Comparison of ENCODE assay signal across 9 cellular contexts in the genomic region with DNA sequence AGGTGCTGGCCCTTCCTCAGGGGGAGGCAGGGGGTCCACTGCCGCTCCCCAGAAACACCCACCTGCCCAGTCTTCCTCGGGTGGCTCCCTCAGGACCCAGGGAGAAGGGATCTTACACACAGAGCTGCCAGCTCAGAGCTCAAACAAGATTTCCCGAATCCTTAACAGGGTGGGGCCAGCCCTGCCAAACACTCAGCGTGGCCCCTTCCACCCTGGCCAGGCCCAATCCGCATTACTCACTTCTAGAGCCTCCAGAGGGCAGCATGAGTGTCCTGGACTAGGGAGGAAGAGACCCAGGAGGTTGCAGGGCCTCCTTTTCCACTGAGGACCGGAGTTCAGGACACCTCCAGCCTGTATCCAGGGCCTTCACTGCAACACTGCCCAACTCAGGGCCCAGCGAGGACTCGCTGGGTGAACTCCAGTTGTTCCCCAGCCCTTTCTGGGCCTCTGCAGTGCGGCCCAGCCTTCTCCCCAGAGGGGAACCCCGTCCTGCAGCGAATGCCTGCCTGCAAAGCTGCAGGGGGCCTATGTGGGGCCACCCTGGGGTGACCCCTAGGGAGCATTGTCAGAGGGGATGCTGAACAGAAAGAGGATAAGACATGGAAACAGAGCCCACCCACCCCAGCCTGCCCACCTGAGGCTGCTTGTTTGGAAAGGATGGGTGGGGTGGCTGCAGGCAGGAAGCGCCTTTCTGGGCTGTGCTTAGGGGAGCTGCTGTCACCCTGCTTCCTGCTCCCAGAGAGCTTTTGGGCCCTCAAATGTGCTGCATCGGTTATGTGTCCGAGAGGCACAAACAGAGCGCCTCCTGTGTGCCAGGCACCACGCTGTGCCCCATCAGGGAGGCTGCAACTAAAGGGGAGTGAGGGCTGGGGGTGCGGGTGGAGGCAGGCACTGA. TPM values are rescaled to one million over a fixed set of nuclear protein-coding genes. Genes with fewer than 3 reads are reported as not detected.
A peak's percentile ranks its signal among the peaks of the same experiment; 100 is the strongest.
DNase-seq lines count a peak whose midpoint lies in the region; ATAC-seq, FAIRE-seq and TF ChIP-seq lines count a peak whose summit lies in the region.
"Had no signal": no experiment of that assay in that cellular context is flagged by ENCODE, and none has a peak within 500 bp of the region (broad histone marks: within the 10 kb centered on the region; RNA-seq: fewer than 3 reads in every experiment).

No MANE protein-coding gene starts in this region.

- WGBS in A549 (ENCODE audit: missing lambda C conversion rate), result 37% methylated on average over 8 of the region's 17 CpGs
- 54 to 64% methylated on average over 7 to 15 of the region's 17 CpGs for WGBS in tibial nerve, 2 donors

- TF ChIP-seq CTCF in A549 (IDR thresholded peaks at IDR 0.05) (peak; percentile 55), tibial nerve (IDR thresholded peaks at IDR 0.05) (no peak)

- H3K36me3 ChIP-seq in H7 (replicated peaks; ENCODE audit: control insufficient read depth, insufficient read depth, low read length), result no peaks in the 10 kb centered on the region
- H3K36me3 ChIP-seq in tibial nerve, result no peaks in the 10 kb centered on the region

- H3K27ac ChIP-seq in A549 (peak overlapping the region; percentile 62 to 90; a peak in 5 of 6 replicates), tibial nerve (no peak overlapping the region)

- H3K27me3 ChIP-seq in H7 (ENCODE audit: control insufficient read depth, insufficient read depth, low read length), result no peaks in the 10 kb centered on the region
- H3K27me3 ChIP-seq in tibial nerve, result no peaks in the 10 kb centered on the region

- H3K4me3 ChIP-seq in A549 (no peak overlapping the region), H7 (ENCODE audit: insufficient read depth, low read depth, low read length) (no peak overlapping the region), tibial nerve (no peak overlapping the region)
- H3K4me3 ChIP-seq: skin epidermis had no signal

- POLR2A ChIA-PET in A549 (lab: Yijun Ruan, JAX), result no interaction called here
- POLR2A ChIA-PET in activated CD8-positive, alpha-beta T cell treated with anti-CD3 and anti-CD28 coated beads, Interleukin-2, amount 10 ng/mL, durations not matched to agents 7 days and 5 days (lab: Charles Lee), result interaction anchor here (0.5 to 1.4 kb wide), 2 partner anchors 38 to 80 kb away, joined by 3 read pairs; no protein-coding TSS in a partner anchor

- H3K4me1 ChIP-seq in A549 (peaks cover 57% of the 10 kb centered on the region), tibial nerve (peaks cover 0 to 35% (median 9%) of the 10 kb centered on the region in 4 donors)

- ATAC-seq in A549 (peak; percentile 62 to 81), HG02938 (IDR thresholded peaks at IDR 0.05; ENCODE audit: unreplicated experiment) (no peak)
- ATAC-seq in activated CD8-positive, alpha-beta T cell treated with anti-CD3 and anti-CD28 coated beads, Interleukin-2, amount 10 ng/mL, durations not matched to agents 7 days and 5 days, result peak; percentile 63

- FAIRE-seq in A549 (lab: Jason Lieb, UNC), result no peak

- DNase-seq in A549 (ENCODE audit: low read depth in 1 of 2, low spot score in 1 of 2) (peak; percentile 62 to 64), H7 (peak; percentile 84), islet precursor cell (peak; percentile 81), activated gamma-delta T cell treated with Interleukin-2 at 50 U/mL for 16 hours (no peak), tibial nerve (ENCODE audit: low spot score in 2 of 2) (no peak)
- DNase-seq in activated CD8-positive, alpha-beta T cell treated with anti-CD3 and anti-CD28 coated beads, Interleukin-2, amount 10 ng/mL, durations not matched to agents 7 days and 5 days, result peak; percentile 52
- no peak for DNase-seq in stimulated activated CD4-positive, alpha-beta T cell treated with anti-CD3 and anti-CD28 coated beads, Interleukin-12 subunit alpha, Interleukin-12 subunit beta, amount 100 ng/mL, for 4 hours

- TF ChIP-seq EP300 in A549 (IDR thresholded peaks at IDR 0.05), result no peak
- no peak for TF ChIP-seq EP300 in tibial nerve (IDR thresholded peaks at IDR 0.05)

- H3K27ac Mint-ChIP-seq in activated CD8-positive, alpha-beta T cell treated with anti-CD3 and anti-CD28 coated beads, Interleukin-2, amount 10 ng/mL, durations not matched to agents 7 days and 5 days, result peak overlapping the region; percentile 88

- H3K4me1 Mint-ChIP-seq in activated CD8-positive, alpha-beta T cell treated with anti-CD3 and anti-CD28 coated beads, Interleukin-2, amount 10 ng/mL, durations not matched to agents 7 days and 5 days (ENCODE audit: low read depth), result peaks cover 8% of the 10 kb centered on the region

- CTCF ChIA-PET in A549 (lab: Yijun Ruan, JAX), result interaction anchor here (0.7 to 8.7 kb wide), 29 partner anchors 9 to 422 kb away, joined by 3 to 105 read pairs (median 6); no protein-coding TSS in a partner anchor
- CTCF ChIA-PET in activated CD8-positive, alpha-beta T cell treated with anti-CD3 and anti-CD28 coated beads, Interleukin-2, amount 10 ng/mL, durations not matched to agents 7 days and 5 days (lab: Charles Lee), result interaction anchor here (0.9 to 1.2 kb wide), 6 partner anchors 10 to 105 kb away, joined by 3 to 6 read pairs (median 4); no protein-coding TSS in a partner anchor

- peak; percentile 61 to 65 for TF ChIP-seq RAD21 in A549 (conservative IDR thresholded peaks at IDR 0.05 in 1 of 2, IDR thresholded peaks at IDR 0.05 in 1 of 2)

- H3K27me3 Mint-ChIP-seq in activated CD8-positive, alpha-beta T cell treated with anti-CD3 and anti-CD28 coated beads, Interleukin-2, amount 10 ng/mL, durations not matched to agents 7 days and 5 days (ENCODE audit: low read depth), result no peaks in the 10 kb centered on the region

- no peaks in the 10 kb centered on the region for H3K36me3 Mint-ChIP-seq in activated CD8-positive, alpha-beta T cell treated with anti-CD3 and anti-CD28 coated beads, Interleukin-2, amount 10 ng/mL, durations not matched to agents 7 days and 5 days (ENCODE audit: low read depth)

- H3K4me2 ChIP-seq in A549, result peak overlapping the region; percentile 84

- no peak overlapping the region for H3K4me3 Mint-ChIP-seq in activated CD8-positive, alpha-beta T cell treated with anti-CD3 and anti-CD28 coated beads, Interleukin-2, amount 10 ng/mL, durations not matched to agents 7 days and 5 days

- H3K9me3 ChIP-seq in A549 (no peaks in the 10 kb centered on the region), tibial nerve (no peaks in the 10 kb centered on the region)

- TF ChIP-seq POLR2A in A549 (IDR thresholded peaks at IDR 0.05; ENCODE audit: low read length) (no peak), tibial nerve (IDR thresholded peaks at IDR 0.05) (no peak)

- H3K9me3 Mint-ChIP-seq in activated CD8-positive, alpha-beta T cell treated with anti-CD3 and anti-CD28 coated beads, Interleukin-2, amount 10 ng/mL, durations not matched to agents 7 days and 5 days (ENCODE audit: insufficient read depth), result no peaks in the 10 kb centered on the region

TF ChIP-seq in A549, 52 proteins besides CTCF, POLR2A, EP300 and RAD21 (continues in another document):
- TF ChIP-seq, protein P1, sequence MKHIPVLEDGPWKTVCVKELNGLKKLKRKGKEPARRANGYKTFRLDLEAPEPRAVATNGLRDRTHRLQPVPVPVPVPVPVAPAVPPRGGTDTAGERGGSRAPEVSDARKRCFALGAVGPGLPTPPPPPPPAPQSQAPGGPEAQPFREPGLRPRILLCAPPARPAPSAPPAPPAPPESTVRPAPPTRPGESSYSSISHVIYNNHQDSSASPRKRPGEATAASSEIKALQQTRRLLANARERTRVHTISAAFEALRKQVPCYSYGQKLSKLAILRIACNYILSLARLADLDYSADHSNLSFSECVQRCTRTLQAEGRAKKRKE (CRISPR knock-in tag; IDR thresholded peaks at IDR 0.05; ENCODE audit: low read depth), result no peak
- TF ChIP-seq JUN (IDR thresholded peaks at IDR 0.05) (no peak), GATA3 (IDR thresholded peaks at IDR 0.05; ENCODE audit: borderline replicate concordance) (no peak), PHF8 (IDR thresholded peaks at IDR 0.05; ENCODE audit: borderline replicate concordance, low read depth) (no peak), MYC (IDR thresholded peaks at IDR 0.05; ENCODE audit: borderline replicate concordance, low read length) (no peak), EHF (CRISPR knock-in tag; IDR thresholded peaks at IDR 0.05) (no peak)
- TF ChIP-seq, protein P2, sequence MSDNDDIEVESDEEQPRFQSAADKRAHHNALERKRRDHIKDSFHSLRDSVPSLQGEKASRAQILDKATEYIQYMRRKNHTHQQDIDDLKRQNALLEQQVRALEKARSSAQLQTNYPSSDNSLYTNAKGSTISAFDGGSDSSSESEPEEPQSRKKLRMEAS (IDR thresholded peaks at IDR 0.05), result 0 out of 2 replicates have a peak, but pooled peaks have one; percentile 28
- TF ChIP-seq, protein P3, sequence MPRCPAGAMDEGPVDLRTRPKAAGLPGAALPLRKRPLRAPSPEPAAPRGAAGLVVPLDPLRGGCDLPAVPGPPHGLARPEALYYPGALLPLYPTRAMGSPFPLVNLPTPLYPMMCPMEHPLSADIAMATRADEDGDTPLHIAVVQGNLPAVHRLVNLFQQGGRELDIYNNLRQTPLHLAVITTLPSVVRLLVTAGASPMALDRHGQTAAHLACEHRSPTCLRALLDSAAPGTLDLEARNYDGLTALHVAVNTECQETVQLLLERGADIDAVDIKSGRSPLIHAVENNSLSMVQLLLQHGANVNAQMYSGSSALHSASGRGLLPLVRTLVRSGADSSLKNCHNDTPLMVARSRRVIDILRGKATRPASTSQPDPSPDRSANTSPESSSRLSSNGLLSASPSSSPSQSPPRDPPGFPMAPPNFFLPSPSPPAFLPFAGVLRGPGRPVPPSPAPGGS (IDR thresholded peaks at IDR 0.05), result no peak

RNA-seq across cellular contexts. Expression of a gene that starts 43.8 kb away (rescaled TPM):
- polyA plus RNA-seq in A549 (2011; rRNA removed) (22.7 and 38.9 TPM in 2 replicates), A549 (2017; fragmentation: RNase III; extraction: RNeasy Plus Mini Kit Qiagen cat#74134 plus additional on column Dnase treatment) (46.6 to 50.8 TPM (median 50.6 TPM) in 3 replicates)
- 14.7 and 16.4 TPM in 2 replicates for polyA plus RNA-seq in A549 (2012; cell fraction: cytosol; rRNA removed)
- polyA plus RNA-seq in A549 (2012; cell fraction: nucleus; rRNA removed), result 12.0 and 19.6 TPM in 2 replicates
- 32.7 and 36.2 TPM in 2 replicates for polyA minus RNA-seq in A549 (2011; rRNA and poly(A)+ RNA removed)
- total RNA-seq in H7 (2014; rRNA removed; shearing (Covaris generic)), result 14.2 and 14.7 TPM in 2 replicates
- 10 to 100 TPM; 81.0 to 81.2 TPM for total RNA-seq in activated CD8-positive, alpha-beta T cell treated with anti-CD3 and anti-CD28 coated beads, Interleukin-2, amount 10 ng/mL, durations not matched to agents 7 days and 5 days
- total RNA-seq in tibial nerve, result 10 to 100 TPM; 16.5 to 29.1 (median 21.4) TPM

RNA-seq across cellular contexts. Expression of a gene that starts 44.4 kb away (rescaled TPM):
- 53.9 and 59.7 TPM in 2 replicates for polyA plus RNA-seq in A549 (2011; rRNA removed)
- 19.3 and 25.5 TPM in 2 replicates for polyA plus RNA-seq in A549 (2012; cell fraction: cytosol; rRNA removed)
- 8.5 and 11.1 TPM in 2 replicates for polyA plus RNA-seq in A549 (2012; cell fraction: nucleus; rRNA removed)
- polyA plus RNA-seq in A549 (2017; fragmentation: RNase III; extraction: RNeasy Plus Mini Kit Qiagen cat#74134 plus additional on column Dnase treatment), result 41.2 to 44.7 TPM (median 43.1 TPM) in 3 replicates
- 47.2 and 53.5 TPM in 2 replicates for polyA minus RNA-seq in A549 (2011; rRNA and poly(A)+ RNA removed)
- total RNA-seq in H7 (2014; rRNA removed; shearing (Covaris generic)), result 60.0 and 70.2 TPM in 2 replicates
- total RNA-seq in activated CD8-positive, alpha-beta T cell treated with anti-CD3 and anti-CD28 coated beads, Interleukin-2, amount 10 ng/mL, durations not matched to agents 7 days and 5 days, result 10 to 100 TPM; 65.2 to 66.0 TPM
- 100 to 1,000 TPM in 1 of 4 donors, 10 to 100 TPM in 3; 63.3 to 118 (median 80.6) TPM for total RNA-seq in tibial nerve

Comparison
In these comparisons a context has a peak if more than half of its experiments do, and no peak if none do; other contexts are left out.
1. DNase-seq: peak in A549 (2 of 2), H7 (single experiment), activated CD8-positive, alpha-beta T cell treated with anti-CD3 and anti-CD28 coated beads, Interleukin-2, amount 10 ng/mL, durations not matched to agents 7 days and 5 days (single experiment) and islet precursor cell (single experiment); none in activated gamma-delta T cell treated with Interleukin-2 at 50 U/mL for 16 hours (single experiment), tibial nerve (0 of 2) and stimulated activated CD4-positive, alpha-beta T cell treated with anti-CD3 and anti-CD28 coated beads, Interleukin-12 subunit alpha, Interleukin-12 subunit beta, amount 100 ng/mL, for 4 hours (single experiment).
2. H3K27ac ChIP-seq: peak in A549 (2 of 2); none in tibial nerve (0 of 4).